ENCODE assay signal across 17 cellular contexts in genomic region chr1:101509370-101509769, GRCh38.
A peak's percentile ranks its signal among the peaks of the same experiment; 100 is the strongest.
DNase-seq lines count a peak whose midpoint lies in the region; ATAC-seq and TF ChIP-seq lines count a peak whose summit lies in the region.
"Had no signal": no experiment of that assay in that cellular context is flagged by ENCODE, and none has a peak within 500 bp of the region (broad histone marks: within the 10 kb centered on the region; RNA-seq: fewer than 3 reads in every experiment).

No MANE protein-coding gene starts in this region.

- ATAC-seq in left ventricle myocardium superior (peak; percentile 50), GM21526 (IDR thresholded peaks at IDR 0.05; ENCODE audit: low FRiP score, unreplicated experiment) (no peak)
- peak; percentile 26 for ATAC-seq in stimulated activated effector memory CD8-positive, alpha-beta T cell treated with anti-CD3 and anti-CD28 coated beads, Interleukin-12 subunit alpha, Interleukin-12 subunit beta, amount 100 ng/mL, for 72 hours
- ATAC-seq: PC-3 had no signal

- no peak overlapping the region for H3K9ac ChIP-seq in colonic mucosa (ENCODE audit: low read depth in 2 of 2, low read length in 2 of 2)
- H3K9ac ChIP-seq: BLaER1 treated with 17β-estradiol and CSF1 and Interleukin-3, amounts not matched to agents 10 nM and 100 nM had no signal

- no peaks in the 10 kb centered on the region for H3K36me3 Mint-ChIP-seq in stimulated activated effector memory CD8-positive, alpha-beta T cell treated with anti-CD3 and anti-CD28 coated beads, Interleukin-12 subunit alpha, Interleukin-12 subunit beta, amount 100 ng/mL, for 72 hours

- no peak overlapping the region for H3K4me3 Mint-ChIP-seq in stimulated activated effector memory CD8-positive, alpha-beta T cell treated with anti-CD3 and anti-CD28 coated beads, Interleukin-12 subunit alpha, Interleukin-12 subunit beta, amount 100 ng/mL, for 72 hours

- no peaks in the 10 kb centered on the region for H3K9me3 ChIP-seq in colonic mucosa

- no peak overlapping the region for H3K27ac ChIP-seq in colonic mucosa
- H3K27ac ChIP-seq: 22Rv1; BLaER1 treated with 17β-estradiol and CSF1 and Interleukin-3, amounts not matched to agents 10 nM and 100 nM; RWPE1 had no signal

- DNase-seq in DMS 273 (lab: John Stamatoyannopoulos, UW; ENCODE audit: unreplicated experiment) (peak; percentile 6), DMS 273 treated with DMSO at 0.1 percent for 48 hours (lab: John Stamatoyannopoulos, UW) (no peak), colonic mucosa (peak; percentile 19), left ventricle myocardium superior (peak; percentile 45), T1000 (lab: John Stamatoyannopoulos, UW) (no peak), NCI-H2171 treated with DMSO at 0.1 percent for 48 hours (lab: John Stamatoyannopoulos, UW) (no peak)
- DNase-seq in stimulated activated effector memory CD8-positive, alpha-beta T cell treated with anti-CD3 and anti-CD28 coated beads, Interleukin-12 subunit alpha, Interleukin-12 subunit beta, amount 100 ng/mL, for 72 hours (ENCODE audit: low spot score in 2 of 2) = no peak
- DNase-seq: GF-D8, KBM-7, NCI-H1417 treated with DMSO at 0.1 percent for 48 hours, NCI-H2081, NCI-H2227 treated with DMSO at 0.1 percent for 48 hours, PC-3 had no signal

- H3K27ac Mint-ChIP-seq in stimulated activated effector memory CD8-positive, alpha-beta T cell treated with anti-CD3 and anti-CD28 coated beads, Interleukin-12 subunit alpha, Interleukin-12 subunit beta, amount 100 ng/mL, for 72 hours = no peak overlapping the region

- H3K9me3 Mint-ChIP-seq in stimulated activated effector memory CD8-positive, alpha-beta T cell treated with anti-CD3 and anti-CD28 coated beads, Interleukin-12 subunit alpha, Interleukin-12 subunit beta, amount 100 ng/mL, for 72 hours = no peaks in the 10 kb centered on the region

- no peaks in the 10 kb centered on the region for H3K4me1 ChIP-seq in colonic mucosa

- H3K4me1 Mint-ChIP-seq in stimulated activated effector memory CD8-positive, alpha-beta T cell treated with anti-CD3 and anti-CD28 coated beads, Interleukin-12 subunit alpha, Interleukin-12 subunit beta, amount 100 ng/mL, for 72 hours = peaks cover under 1% of the 10 kb centered on the region

- intact Hi-C loops in colonic mucosa (cut with DNase I) = no loop called here
- intact Hi-C loops in left ventricle myocardium superior (cut with micrococcal nuclease) = no loop called here

- TF ChIP-seq CTCF in colonic mucosa (IDR thresholded peaks at IDR 0.05) = no peak

- H3K4me3 ChIP-seq in colonic mucosa = no peak overlapping the region
- H3K4me3 ChIP-seq: BLaER1 treated with 17β-estradiol and CSF1 and Interleukin-3, amounts not matched to agents 10 nM and 100 nM had no signal

- H3K27me3 ChIP-seq in colonic mucosa = no peaks in the 10 kb centered on the region
- H3K27me3 ChIP-seq: BLaER1 treated with 17β-estradiol and CSF1 and Interleukin-3, amounts not matched to agents 10 nM and 100 nM had no signal

- no peaks in the 10 kb centered on the region for H3K36me3 ChIP-seq in colonic mucosa
- H3K36me3 ChIP-seq: BLaER1 treated with 17β-estradiol and CSF1 and Interleukin-3, amounts not matched to agents 10 nM and 100 nM had no signal

Comparison
In these comparisons a context has a peak if more than half of its experiments do, and no peak if none do; other contexts are left out.
1. DNase-seq: peak in DMS 273 (single experiment), colonic mucosa (single experiment) and left ventricle myocardium superior (single experiment); none in DMS 273 treated with DMSO at 0.1 percent for 48 hours (single experiment), stimulated activated effector memory CD8-positive, alpha-beta T cell treated with anti-CD3 and anti-CD28 coated beads, Interleukin-12 subunit alpha, Interleukin-12 subunit beta, amount 100 ng/mL, for 72 hours (0 of 2), T1000 (single experiment) and NCI-H2171 treated with DMSO at 0.1 percent for 48 hours (single experiment).